ENCODE assay signal across 22 cellular contexts in the genomic region with DNA sequence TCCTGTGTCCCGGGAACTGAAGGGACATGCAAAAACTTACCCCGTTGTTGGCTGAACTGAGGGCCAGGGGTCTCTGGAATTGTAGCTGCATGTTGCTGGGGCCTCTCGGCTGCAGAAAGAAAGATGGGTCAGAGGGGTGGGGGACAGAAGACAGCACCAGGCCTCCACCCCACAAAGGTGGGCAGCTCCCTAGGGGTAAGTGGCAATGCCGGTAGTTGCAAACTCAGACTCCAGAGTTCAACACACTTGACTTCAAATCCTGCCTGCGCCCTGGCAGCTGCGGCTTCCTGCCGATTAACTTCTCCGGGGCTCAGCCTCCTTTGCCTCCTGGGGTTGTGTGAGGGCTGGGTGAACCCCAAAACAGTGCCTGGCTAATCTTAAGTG. TPM values are rescaled to one million over a fixed set of nuclear protein-coding genes. Genes with fewer than 3 reads are reported as not detected.
A peak's percentile ranks its signal among the peaks of the same experiment; 100 is the strongest.
DNase-seq lines count a peak whose midpoint lies in the region; FAIRE-seq and TF ChIP-seq lines count a peak whose summit lies in the region.
"Had no signal": no experiment of that assay in that cellular context is flagged by ENCODE, and none has a peak within 500 bp of the region (broad histone marks: within the 10 kb centered on the region; RNA-seq: fewer than 3 reads in every experiment).

No MANE protein-coding gene starts in this region.

- H3K4me3 ChIP-seq in kidney (ENCODE audit: low read length in 2 of 2) (no peak overlapping the region), suprapubic skin (no peak overlapping the region)
- H3K4me3 ChIP-seq: GM23338 had no signal

- CTCF ChIA-PET in activated CD4-positive, alpha-beta memory T cell treated with anti-CD3 and anti-CD28 coated beads, Interleukin-2, amount 10 ng/mL, durations not matched to agents 7 days and 5 days (lab: Charles Lee) = interaction anchor here (6.4 kb wide), 1 partner anchor 16 kb away, joined by 65 read pairs; no protein-coding TSS in a partner anchor
- CTCF ChIA-PET in activated CD4-positive, alpha-beta memory T cell treated with anti-CD3 and anti-CD28 coated beads for 36 hours (lab: Charles Lee) = interaction anchor here (2.0 kb wide), 1 partner anchor 19 kb away, joined by 5 read pairs; no protein-coding TSS in a partner anchor

- no peak for FAIRE-seq in kidney (lab: Jason Lieb, UNC)
- FAIRE-seq: G401.6, GM12892 had no signal

- H3K27ac Mint-ChIP-seq in activated CD4-positive, alpha-beta memory T cell treated with anti-CD3 and anti-CD28 coated beads, Interleukin-2, amount 10 ng/mL, durations not matched to agents 7 days and 5 days = no peak overlapping the region
- H3K27ac Mint-ChIP-seq in activated CD4-positive, alpha-beta memory T cell treated with anti-CD3 and anti-CD28 coated beads for 36 hours = no peak overlapping the region
- no peak overlapping the region for H3K27ac Mint-ChIP-seq in osteocyte (ENCODE audit: unreplicated experiment)
- H3K27ac Mint-ChIP-seq: GM23338 had no signal

- no peak overlapping the region for H3K9ac ChIP-seq in kidney (ENCODE audit: low read length in 2 of 2)

- H3K4me3 Mint-ChIP-seq in activated CD4-positive, alpha-beta memory T cell treated with anti-CD3 and anti-CD28 coated beads, Interleukin-2, amount 10 ng/mL, durations not matched to agents 7 days and 5 days = no peak overlapping the region
- no peak overlapping the region for H3K4me3 Mint-ChIP-seq in activated CD4-positive, alpha-beta memory T cell treated with anti-CD3 and anti-CD28 coated beads for 36 hours
- H3K4me3 Mint-ChIP-seq in osteocyte (ENCODE audit: unreplicated experiment) = no peak overlapping the region
- H3K4me3 Mint-ChIP-seq: CD4-positive, alpha-beta T cell; GM23338 had no signal

- H3K27me3 Mint-ChIP-seq in activated CD4-positive, alpha-beta memory T cell treated with anti-CD3 and anti-CD28 coated beads, Interleukin-2, amount 10 ng/mL, durations not matched to agents 7 days and 5 days = peaks cover 5% of the 10 kb centered on the region
- H3K27me3 Mint-ChIP-seq in activated CD4-positive, alpha-beta memory T cell treated with anti-CD3 and anti-CD28 coated beads for 36 hours = peaks cover 5% of the 10 kb centered on the region
- H3K27me3 Mint-ChIP-seq in osteocyte (ENCODE audit: unreplicated experiment) = peaks cover 48% of the 10 kb centered on the region
- H3K27me3 Mint-ChIP-seq: CD4-positive, alpha-beta T cell had no signal

- DNase-seq in activated CD4-positive, alpha-beta memory T cell treated with anti-CD3 and anti-CD28 coated beads, Interleukin-2, amount 10 ng/mL, durations not matched to agents 7 days and 5 days = peak; percentile 9
- DNase-seq in activated CD4-positive, alpha-beta memory T cell treated with anti-CD3 and anti-CD28 coated beads for 36 hours = no peak
- peak; percentile 8 for DNase-seq in activated CD8-positive, alpha-beta memory T cell treated with anti-CD3 and anti-CD28 coated beads, Interleukin-2, amount 50 U/mL, for 4 hours
- DNase-seq in kidney (peak; percentile 39), osteocyte (ENCODE audit: extremely low spot score, unreplicated experiment) (peak; percentile 79), NCI-H1436 treated with DMSO at 0.1 percent for 48 hours (lab: John Stamatoyannopoulos, UW) (no peak), NCI-H1436 (lab: John Stamatoyannopoulos, UW) (no peak), suprapubic skin (ENCODE audit: low spot score in 2 of 2) (no peak)
- DNase-seq: AML-193; C1 segment of cervical spinal cord; Calu3; CD4-positive, alpha-beta T cell; DMS 273 treated with DMSO at 0.1 percent for 48 hours; DMS79 treated with DMSO at 0.1 percent for 48 hours; EL; H7 had no signal

- peaks cover 67% of the 10 kb centered on the region for H3K36me3 Mint-ChIP-seq in activated CD4-positive, alpha-beta memory T cell treated with anti-CD3 and anti-CD28 coated beads, Interleukin-2, amount 10 ng/mL, durations not matched to agents 7 days and 5 days (ENCODE audit: low read depth)
- H3K36me3 Mint-ChIP-seq in activated CD4-positive, alpha-beta memory T cell treated with anti-CD3 and anti-CD28 coated beads for 36 hours = peaks cover 8% of the 10 kb centered on the region
- no peaks in the 10 kb centered on the region for H3K36me3 Mint-ChIP-seq in osteocyte (ENCODE audit: unreplicated experiment)

- H3K4me1 ChIP-seq in kidney (ENCODE audit: control insufficient read depth in 1 of 2, insufficient read depth in 1 of 2, low read depth in 1 of 2, low read length in 2 of 2) = no peaks in the 10 kb centered on the region
- no peaks in the 10 kb centered on the region for H3K4me1 ChIP-seq in suprapubic skin

- H3K36me3 ChIP-seq in kidney (ENCODE audit: control insufficient read depth in 1 of 2, insufficient read depth in 2 of 2, low read length in 2 of 2) (no peaks in the 10 kb centered on the region), suprapubic skin (no peaks in the 10 kb centered on the region)

- H3K4me1 Mint-ChIP-seq in activated CD4-positive, alpha-beta memory T cell treated with anti-CD3 and anti-CD28 coated beads, Interleukin-2, amount 10 ng/mL, durations not matched to agents 7 days and 5 days = peaks cover 41% of the 10 kb centered on the region
- H3K4me1 Mint-ChIP-seq in activated CD4-positive, alpha-beta memory T cell treated with anti-CD3 and anti-CD28 coated beads for 36 hours (ENCODE audit: low read depth) = peaks cover 36% of the 10 kb centered on the region
- no peaks in the 10 kb centered on the region for H3K4me1 Mint-ChIP-seq in osteocyte (ENCODE audit: unreplicated experiment)
- H3K4me1 Mint-ChIP-seq: GM23338 had no signal

- TF ChIP-seq CTCF in kidney (IDR thresholded peaks at IDR 0.05; ENCODE audit: borderline replicate concordance, extremely low read depth, insufficient read depth) (no peak), osteocyte (IDR thresholded peaks at IDR 0.05) (no peak), suprapubic skin (IDR thresholded peaks at IDR 0.05) (no peak)

- POLR2A ChIA-PET in activated CD4-positive, alpha-beta memory T cell treated with anti-CD3 and anti-CD28 coated beads, Interleukin-2, amount 10 ng/mL, durations not matched to agents 7 days and 5 days (lab: Charles Lee) = interaction anchor here (1.2 to 10.2 kb wide), 3 partner anchors 13 to 222 kb away, joined by 3 to 121 read pairs (median 5); no protein-coding TSS in a partner anchor
- POLR2A ChIA-PET in activated CD4-positive, alpha-beta memory T cell treated with anti-CD3 and anti-CD28 coated beads for 36 hours (lab: Charles Lee) = no interaction called here

- TF ChIP-seq EP300 in suprapubic skin (IDR thresholded peaks at IDR 0.05) = no peak

- no peak for TF ChIP-seq POLR2A in suprapubic skin (IDR thresholded peaks at IDR 0.05)

- WGBS in suprapubic skin = 75% methylated on average over 7 of the region's 8 CpGs

- H3K9me3 ChIP-seq in kidney (ENCODE audit: control insufficient read depth in 1 of 2, low read length in 2 of 2) = no peaks in the 10 kb centered on the region
- no peaks in the 10 kb centered on the region for H3K9me3 ChIP-seq in suprapubic skin

- H3K27me3 ChIP-seq in suprapubic skin = peaks cover 16% of the 10 kb centered on the region

- H3K27ac ChIP-seq in kidney (ENCODE audit: low read depth in 2 of 2, low read length in 2 of 2) (no peak overlapping the region), suprapubic skin (no peak overlapping the region)
- H3K27ac ChIP-seq: 22Rv1, HL-60 had no signal

- no peaks in the 10 kb centered on the region for H3K9me3 Mint-ChIP-seq in activated CD4-positive, alpha-beta memory T cell treated with anti-CD3 and anti-CD28 coated beads, Interleukin-2, amount 10 ng/mL, durations not matched to agents 7 days and 5 days
- no peaks in the 10 kb centered on the region for H3K9me3 Mint-ChIP-seq in activated CD4-positive, alpha-beta memory T cell treated with anti-CD3 and anti-CD28 coated beads for 36 hours
- H3K9me3 Mint-ChIP-seq in osteocyte (ENCODE audit: unreplicated experiment) = no peaks in the 10 kb centered on the region
- H3K9me3 Mint-ChIP-seq: CD4-positive, alpha-beta T cell; GM23338 had no signal

- intact Hi-C loops in activated CD4-positive, alpha-beta memory T cell treated with anti-CD3 and anti-CD28 coated beads for 36 hours (cut with micrococcal nuclease) = loop anchor here (5.0 kb wide), 1 partner anchor 792 kb away; no protein-coding TSS in a partner anchor
- intact Hi-C loops in kidney (cut with DNase I) = no loop called here

RNA-seq across cellular contexts. Expression of gene ZBP1, which starts 4.8 kb away (rescaled TPM):
- total RNA-seq in activated CD4-positive, alpha-beta memory T cell treated with anti-CD3 and anti-CD28 coated beads, Interleukin-2, amount 10 ng/mL, durations not matched to agents 7 days and 5 days = 10 to 100 TPM; 51.9 to 57.7 TPM
- total RNA-seq in activated CD4-positive, alpha-beta memory T cell treated with anti-CD3 and anti-CD28 coated beads for 36 hours = 1 to 10 TPM in 1 of 2 experiments, under 1 TPM in 1; 0.73 to 1.1 TPM
- total RNA-seq in kidney = 3.7 TPM
- polyA plus RNA-seq in kidney (ENCODE audit: insufficient read depth, low read depth, low replicate concordance) = not detected
- not detected in 2 replicates for total RNA-seq in osteocyte
- under 1 TPM in 1 of 4 donors, not detected in 3; 0.80 TPM for total RNA-seq in suprapubic skin
- total RNA-seq: A673, GM23338, H7 had no signal
- polyA plus RNA-seq: GM23338 had no signal

RNA-seq across cellular contexts. Expression of gene PCK1, which starts 54.6 kb away (rescaled TPM):
- total RNA-seq in activated CD4-positive, alpha-beta memory T cell treated with anti-CD3 and anti-CD28 coated beads, Interleukin-2, amount 10 ng/mL, durations not matched to agents 7 days and 5 days = not detected
- total RNA-seq in activated CD4-positive, alpha-beta memory T cell treated with anti-CD3 and anti-CD28 coated beads for 36 hours = not detected
- total RNA-seq in kidney = 29.7 TPM
- 551 TPM for polyA plus RNA-seq in kidney (ENCODE audit: insufficient read depth, low read depth, low replicate concordance)
- total RNA-seq in osteocyte = not detected in 2 replicates
- 1 to 10 TPM; 2.2 to 6.3 (median 5.2) TPM for total RNA-seq in suprapubic skin
- total RNA-seq: A673; CD4-positive, alpha-beta T cell; GM23338; H7 had no signal
- polyA plus RNA-seq: GM23338 had no signal

Comparison
In these comparisons a context has a peak if more than half of its experiments do, and no peak if none do; other contexts are left out.
1. DNase-seq: peak in activated CD4-positive, alpha-beta memory T cell treated with anti-CD3 and anti-CD28 coated beads, Interleukin-2, amount 10 ng/mL, durations not matched to agents 7 days and 5 days (single experiment), activated CD8-positive, alpha-beta memory T cell treated with anti-CD3 and anti-CD28 coated beads, Interleukin-2, amount 50 U/mL, for 4 hours (single experiment), kidney (single experiment) and osteocyte (single experiment); none in activated CD4-positive, alpha-beta memory T cell treated with anti-CD3 and anti-CD28 coated beads for 36 hours (single experiment), NCI-H1436 treated with DMSO at 0.1 percent for 48 hours (single experiment), NCI-H1436 (single experiment) and suprapubic skin (0 of 2).
2. RNA of gene ZBP1, which starts 4.8 kb away (total RNA-seq): 51.9 to 57.7 TPM in activated CD4-positive, alpha-beta memory T cell treated with anti-CD3 and anti-CD28 coated beads, Interleukin-2, amount 10 ng/mL, durations not matched to agents 7 days and 5 days; 3.7 TPM in kidney (single experiment), 0.73 to 1.1 TPM in activated CD4-positive, alpha-beta memory T cell treated with anti-CD3 and anti-CD28 coated beads for 36 hours, 0.80 TPM in suprapubic skin and not detected in osteocyte; every median in the first group is over 10 times any median in the second.